Comparison of ENCODE assay signal across 1 cellular context in genomic region chr22:31080848-31081649, GRCh38.
TF ChIP-seq lines count a peak whose summit lies in the region.

SMTN (plus strand) TSS chr22:31081318; CDS start chr22:31083259, 1,941 bp downstream.

TF ChIP-seq in HEK293, 187 proteins besides CTCF, POLR2A, EP300 and RAD21 (continued from another document):
- TF ChIP-seq ZNF391 (tag by site-specific recombination; IDR thresholded peaks at IDR 0.05; ENCODE audit: borderline replicate concordance, low read depth) (peak; percentile 36; the same call in 1 of the 2 replicates), ZIC2 (tag by site-specific recombination; IDR thresholded peaks at IDR 0.05) (peak; percentile 34; the same call in 1 of the 2 replicates), KLF7 (tag by site-specific recombination; IDR thresholded peaks at IDR 0.05; ENCODE audit: borderline replicate concordance) (0 out of 2 replicates have a peak, but pooled peaks have one; percentile 14), ZBTB48 (tag by site-specific recombination; IDR thresholded peaks at IDR 0.05) (peak; percentile 54), SP7 (tag by site-specific recombination; IDR thresholded peaks at IDR 0.05) (0 out of 2 replicates have a peak, but pooled peaks have one; percentile 35), ZNF777 (tag by site-specific recombination; IDR thresholded peaks at IDR 0.05; ENCODE audit: borderline replicate concordance) (0 out of 2 replicates have a peak, but pooled peaks have one; percentile 11), ZNF311 (tag by site-specific recombination; IDR thresholded peaks at IDR 0.05; ENCODE audit: borderline replicate concordance) (no peak), ZFHX2 (tag by site-specific recombination; conservative IDR thresholded peaks at IDR 0.05) (peak; percentile 64), SCRT2 (tag by site-specific recombination; IDR thresholded peaks at IDR 0.05) (no peak), KLF9 (tag by site-specific recombination; IDR thresholded peaks at IDR 0.05; ENCODE audit: low read depth) (peak; percentile 67; the same call in 1 of the 2 replicates), ZNF692 (tag by site-specific recombination; IDR thresholded peaks at IDR 0.05) (no peak), ZNF416 (tag by site-specific recombination; IDR thresholded peaks at IDR 0.05) (no peak), ZNF658 (tag by site-specific recombination; IDR thresholded peaks at IDR 0.05) (no peak), ZNF18 (tag by site-specific recombination; IDR thresholded peaks at IDR 0.05) (no peak), ZNF350 (tag by site-specific recombination; IDR thresholded peaks at IDR 0.05) (no peak), ZNF707 (tag by site-specific recombination; IDR thresholded peaks at IDR 0.05) (no peak), ZNF530 (tag by site-specific recombination; IDR thresholded peaks at IDR 0.05; ENCODE audit: low read depth) (no peak), ZNF549 (tag by site-specific recombination; IDR thresholded peaks at IDR 0.05) (no peak), SETDB1 (IDR thresholded peaks at IDR 0.05; ENCODE audit: insufficient read length, low read length) (no peak), GLIS2 (tag by site-specific recombination; IDR thresholded peaks at IDR 0.05) (peak; percentile 66; the same call in 1 of the 2 replicates), EGR2 (tag by site-specific recombination; IDR thresholded peaks at IDR 0.05; ENCODE audit: low read depth) (0 out of 2 replicates have a peak, but pooled peaks have one; percentile 27), PRDM10 (tag by site-specific recombination; IDR thresholded peaks at IDR 0.05) (peak; percentile 82), ZNF221 (tag by site-specific recombination; IDR thresholded peaks at IDR 0.05; ENCODE audit: borderline replicate concordance) (no peak), BCL11B (tag by site-specific recombination; IDR thresholded peaks at IDR 0.05; ENCODE audit: low read depth) (no peak), ZBTB26 (tag by site-specific recombination; optimal IDR thresholded peaks at IDR 0.05) (peak; percentile 45), ZNF488 (tag by site-specific recombination; IDR thresholded peaks at IDR 0.05) (no peak), KLF8 (tag by site-specific recombination; IDR thresholded peaks at IDR 0.05) (peak; percentile 69)
TF ChIP-seq in HEK293: peak in this region for 21.
